Comparison of ENCODE assay signal across 1 cellular context in genomic region chr14:67886221-67886620, GRCh38.
TF ChIP-seq lines count a peak whose summit lies in the region.

No MANE protein-coding gene starts in this region.

TF ChIP-seq in WTC11, 78 proteins besides CTCF, POLR2A, EP300 and RAD21 (continued from another document):
- TF ChIP-seq, protein P1, sequence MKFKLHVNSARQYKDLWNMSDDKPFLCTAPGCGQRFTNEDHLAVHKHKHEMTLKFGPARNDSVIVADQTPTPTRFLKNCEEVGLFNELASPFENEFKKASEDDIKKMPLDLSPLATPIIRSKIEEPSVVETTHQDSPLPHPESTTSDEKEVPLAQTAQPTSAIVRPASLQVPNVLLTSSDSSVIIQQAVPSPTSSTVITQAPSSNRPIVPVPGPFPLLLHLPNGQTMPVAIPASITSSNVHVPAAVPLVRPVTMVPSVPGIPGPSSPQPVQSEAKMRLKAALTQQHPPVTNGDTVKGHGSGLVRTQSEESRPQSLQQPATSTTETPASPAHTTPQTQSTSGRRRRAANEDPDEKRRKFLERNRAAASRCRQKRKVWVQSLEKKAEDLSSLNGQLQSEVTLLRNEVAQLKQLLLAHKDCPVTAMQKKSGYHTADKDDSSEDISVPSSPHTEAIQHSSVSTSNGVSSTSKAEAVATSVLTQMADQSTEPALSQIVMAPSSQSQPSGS (CRISPR knock-in tag; IDR thresholded peaks at IDR 0.05; ENCODE audit: borderline replicate concordance, low read depth) = no peak
- TF ChIP-seq ZNF138 (CRISPR knock-in tag; conservative IDR thresholded peaks at IDR 0.05) (no peak), TEAD1 (CRISPR knock-in tag; IDR thresholded peaks at IDR 0.05) (no peak)
